ENCODE assay signal across 1 cellular context in genomic region chr12:109696485-109697269, GRCh38.
A peak's percentile ranks its signal among the peaks of the same experiment; 100 is the strongest.
TF ChIP-seq lines count a peak whose summit lies in the region.

No MANE protein-coding gene starts in this region.

TF ChIP-seq in K562, 482 proteins besides CTCF, POLR2A, EP300 and RAD21 (continued from another document and continues in another):
- no peak for TF ChIP-seq ZNF407 (IDR thresholded peaks at IDR 0.05; ENCODE audit: low read depth)
- TF ChIP-seq MTA3 (IDR thresholded peaks at IDR 0.05; ENCODE audit: borderline replicate concordance): no peak
- TF ChIP-seq POLR2H (tag; IDR thresholded peaks at IDR 0.05; ENCODE audit: low read depth): no peak
- TF ChIP-seq ZNF347 (CRISPR knock-in tag; IDR thresholded peaks at IDR 0.05; ENCODE audit: low read depth): no peak
- no peak for TF ChIP-seq STAT5B (CRISPR knock-in tag; IDR thresholded peaks at IDR 0.05)
- TF ChIP-seq NELFE (IDR thresholded peaks at IDR 0.05; ENCODE audit: insufficient read depth, insufficient read length): no peak
- TF ChIP-seq PRMT5 (CRISPR knock-in tag; IDR thresholded peaks at IDR 0.05): no peak
- no peak for TF ChIP-seq RFX5 (IDR thresholded peaks at IDR 0.05; ENCODE audit: low read depth, low read length)
- no peak for TF ChIP-seq SAFB2 (IDR thresholded peaks at IDR 0.05; ENCODE audit: borderline replicate concordance, low read depth, low read length, severe bottlenecking)
- TF ChIP-seq NFIX (CRISPR knock-in tag; IDR thresholded peaks at IDR 0.05; ENCODE audit: low read depth): no peak
- TF ChIP-seq ZNF561 (CRISPR knock-in tag; conservative IDR thresholded peaks at IDR 0.05): no peak
- no peak for TF ChIP-seq RNF2 (IDR thresholded peaks at IDR 0.05)
- TF ChIP-seq ZEB2 (IDR thresholded peaks at IDR 0.05): no peak
- no peak for TF ChIP-seq XRCC3 (IDR thresholded peaks at IDR 0.05)
- no peak for TF ChIP-seq CEBPG (CRISPR knock-in tag; IDR thresholded peaks at IDR 0.05)
- no peak for TF ChIP-seq CEBPG (tag; conservative IDR thresholded peaks at IDR 0.05 in 1 of 2, IDR thresholded peaks at IDR 0.05 in 1 of 2)
- no peak for TF ChIP-seq TFAP4 (CRISPR knock-in tag; IDR thresholded peaks at IDR 0.05; ENCODE audit: borderline replicate concordance)
- no peak for TF ChIP-seq C11orf30 (IDR thresholded peaks at IDR 0.05; ENCODE audit: low read depth)
- peak; percentile 55; the same call in 1 of the 2 replicates for TF ChIP-seq SMARCE1 (IDR thresholded peaks at IDR 0.05)
- no peak for TF ChIP-seq FOXK2 (conservative IDR thresholded peaks at IDR 0.05 in 1 of 2, IDR thresholded peaks at IDR 0.05 in 1 of 2; ENCODE audit: low read depth in 2 of 2)
- no peak for TF ChIP-seq THRAP3 (IDR thresholded peaks at IDR 0.05; ENCODE audit: borderline replicate concordance)
- peak; percentile 75; the same call in 1 of the 2 replicates for TF ChIP-seq SMARCA5 (IDR thresholded peaks at IDR 0.05)
- TF ChIP-seq ZNF282 (CRISPR knock-in tag; IDR thresholded peaks at IDR 0.05): no peak
- no peak for TF ChIP-seq LCOR (CRISPR knock-in tag; IDR thresholded peaks at IDR 0.05)
- no peak for TF ChIP-seq ARID3B (CRISPR knock-in tag; IDR thresholded peaks at IDR 0.05; ENCODE audit: borderline replicate concordance)
- TF ChIP-seq SMAD1 (IDR thresholded peaks at IDR 0.05; ENCODE audit: low read depth, low read length, partially characterized antibody): no peak
- TF ChIP-seq BRD4 (IDR thresholded peaks at IDR 0.05): no peak
- no peak for TF ChIP-seq PHTF2 (CRISPR knock-in tag; IDR thresholded peaks at IDR 0.05)
- no peak for TF ChIP-seq MAFF (IDR thresholded peaks at IDR 0.05; ENCODE audit: low read length)
- no peak for TF ChIP-seq ZNF197 (CRISPR knock-in tag; IDR thresholded peaks at IDR 0.05; ENCODE audit: low read depth)
- TF ChIP-seq HEY1 (CRISPR knock-in tag; IDR thresholded peaks at IDR 0.05; ENCODE audit: borderline replicate concordance): no peak
- no peak for TF ChIP-seq YY1 (IDR thresholded peaks at IDR 0.05; ENCODE audit: borderline replicate concordance in 1 of 3, control insufficient read depth in 1 of 3, extremely low read depth in 1 of 3, insufficient read depth in 3 of 3, insufficient read length in 1 of 3, insufficient replicate concordance in 2 of 3, low read depth in 1 of 3, low read length in 2 of 3)
- TF ChIP-seq HDAC1 (IDR thresholded peaks at IDR 0.05): 0 out of 4 replicates have a peak, but pooled peaks of 1 of the 2 experiments have one; percentile 12
- no peak for TF ChIP-seq ZNF318 (IDR thresholded peaks at IDR 0.05; ENCODE audit: borderline replicate concordance in 1 of 2, low read depth in 1 of 2)
- TF ChIP-seq E2F3 (CRISPR knock-in tag; IDR thresholded peaks at IDR 0.05): no peak
- TF ChIP-seq SAFB (IDR thresholded peaks at IDR 0.05; ENCODE audit: borderline replicate concordance, low read depth, low read length): no peak
- TF ChIP-seq FOS (IDR thresholded peaks at IDR 0.05; ENCODE audit: extremely low read depth, insufficient read length): peak; percentile 12
- no peak for TF ChIP-seq ZNF75A (CRISPR knock-in tag; IDR thresholded peaks at IDR 0.05)
- TF ChIP-seq MCM2 (IDR thresholded peaks at IDR 0.05; ENCODE audit: low read depth): no peak
- TF ChIP-seq EGR1 (conservative IDR thresholded peaks at IDR 0.05): no peak
- TF ChIP-seq TRIM24 (IDR thresholded peaks at IDR 0.05): no peak
- TF ChIP-seq ZNF707 (CRISPR knock-in tag; conservative IDR thresholded peaks at IDR 0.05): no peak
- no peak for TF ChIP-seq OTX1 (CRISPR knock-in tag; IDR thresholded peaks at IDR 0.05)
- TF ChIP-seq PCBP2 (IDR thresholded peaks at IDR 0.05; ENCODE audit: low read depth, low read length, poor library complexity, severe bottlenecking): no peak
- no peak for TF ChIP-seq ILK (tag; IDR thresholded peaks at IDR 0.05; ENCODE audit: borderline replicate concordance, low read depth)
- no peak for TF ChIP-seq ZNF354B (CRISPR knock-in tag; IDR thresholded peaks at IDR 0.05)
- TF ChIP-seq EZH2 (IDR thresholded peaks at IDR 0.05; ENCODE audit: borderline replicate concordance, low read depth, low read length): no peak
- no peak for TF ChIP-seq DACH1 (IDR thresholded peaks at IDR 0.05; ENCODE audit: partially characterized antibody)
- TF ChIP-seq RBM25 (IDR thresholded peaks at IDR 0.05; ENCODE audit: low read depth, low read length, severe bottlenecking): peak; percentile 86
- TF ChIP-seq KDM2B (CRISPR knock-in tag; IDR thresholded peaks at IDR 0.05): no peak
- TF ChIP-seq ZSCAN32 (CRISPR knock-in tag; IDR thresholded peaks at IDR 0.05): no peak
- TF ChIP-seq ETS1 (conservative IDR thresholded peaks at IDR 0.05; ENCODE audit: control insufficient read depth, low read depth, low read length): no peak
- TF ChIP-seq PHF21A (IDR thresholded peaks at IDR 0.05; ENCODE audit: borderline replicate concordance, low read depth): no peak
- TF ChIP-seq ZNF3 (CRISPR knock-in tag; IDR thresholded peaks at IDR 0.05): peak; percentile 96
